ENCODE assay signal across 16 cellular contexts in genomic region chr4:38077791-38078489, GRCh38.
DNase-seq lines count a peak whose midpoint lies in the region; ATAC-seq and TF ChIP-seq lines count a peak whose summit lies in the region.
"Had no signal": no experiment of that assay in that cellular context is flagged by ENCODE, and none has a peak within 500 bp of the region (broad histone marks: within the 10 kb centered on the region; RNA-seq: fewer than 3 reads in every experiment).

No MANE protein-coding gene starts in this region.

- peak overlapping the region in 9 of 10 donors; percentile 29 to 91 (median 53) for H3K27ac ChIP-seq in heart right ventricle
- H3K27ac ChIP-seq in right atrium auricular region: no peak overlapping the region
- peak overlapping the region; percentile 98 for H3K27ac ChIP-seq in brain microvascular endothelial cell
- peak overlapping the region; percentile 53 for H3K27ac ChIP-seq in neutrophil
- peak overlapping the region; percentile 68 to 90 for H3K27ac ChIP-seq in uterus
- H3K27ac ChIP-seq: epithelial cell of prostate had no signal

- WGBS in heart right ventricle, 2 donors: 84 to 88% methylated on average over 12 of the region's 12 CpGs

- no peaks in the 10 kb centered on the region for H3K9me3 ChIP-seq in heart right ventricle
- no peaks in the 10 kb centered on the region for H3K9me3 ChIP-seq in right atrium auricular region
- H3K9me3 ChIP-seq in neutrophil: no peaks in the 10 kb centered on the region
- no peaks in the 10 kb centered on the region for H3K9me3 ChIP-seq in uterus
- H3K9me3 ChIP-seq: ovary had no signal

- ATAC-seq in heart right ventricle (no peak), HG02588 (IDR thresholded peaks at IDR 0.05; ENCODE audit: unreplicated experiment) (no peak)

- in situ Hi-C loops in brain microvascular endothelial cell (cut with HindIII; ENCODE audit: low pct_ligation_motif_present, low sequenced_read_pairs): no loop called here

- TF ChIP-seq POLR2A in uterus (IDR thresholded peaks at IDR 0.05): no peak

- intact Hi-C loops in heart right ventricle (cut with DNase I) (loop anchor here in 1 of 10 donors (5.0 kb wide), 1 partner anchor 79 kb away; no protein-coding TSS in a partner anchor), uterus (cut with DNase I; ENCODE audit: low total_unique reads) (no loop called here)

- peaks cover 3 to 100% (median 84%) of the 10 kb centered on the region in 9 donors for H3K4me1 ChIP-seq in heart right ventricle
- peaks cover 0 to 56% of the 10 kb centered on the region in 2 donors for H3K4me1 ChIP-seq in right atrium auricular region
- peaks cover 26 to 35% of the 10 kb centered on the region in 2 experiments for H3K4me1 ChIP-seq in neutrophil (ENCODE audit: control insufficient read depth in 1 of 2, insufficient read depth in 1 of 2, low read depth in 1 of 2, low read length in 1 of 2)
- peaks cover 12 to 21% of the 10 kb centered on the region in 2 donors for H3K4me1 ChIP-seq in uterus

- TF ChIP-seq CTCF in heart right ventricle (IDR thresholded peaks at IDR 0.05): no peak
- TF ChIP-seq CTCF in right atrium auricular region (IDR thresholded peaks at IDR 0.05): no peak
- no peak for TF ChIP-seq CTCF in brain microvascular endothelial cell (IDR thresholded peaks at IDR 0.05; ENCODE audit: low read depth, low read length, missing control alignments)
- no peak for TF ChIP-seq CTCF in neutrophil (IDR thresholded peaks at IDR 0.05)
- TF ChIP-seq CTCF in uterus (IDR thresholded peaks at IDR 0.05): no peak

- H3K4me3 ChIP-seq in heart right ventricle: no peak overlapping the region
- no peak overlapping the region for H3K4me3 ChIP-seq in right atrium auricular region
- no peak overlapping the region for H3K4me3 ChIP-seq in brain microvascular endothelial cell (ENCODE audit: low read depth, low read length)
- no peak overlapping the region for H3K4me3 ChIP-seq in neutrophil (ENCODE audit: low read depth in 1 of 2, low read length in 1 of 2)
- no peak overlapping the region for H3K4me3 ChIP-seq in uterus
- H3K4me3 ChIP-seq: ovary had no signal

- H3K36me3 ChIP-seq in heart right ventricle: peaks cover 0 to 38% (median 0%) of the 10 kb centered on the region in 9 donors
- peaks cover 15% of the 10 kb centered on the region for H3K36me3 ChIP-seq in right atrium auricular region
- no peaks in the 10 kb centered on the region for H3K36me3 ChIP-seq in brain microvascular endothelial cell (replicated peaks)
- peaks cover 46% of the 10 kb centered on the region for H3K36me3 ChIP-seq in neutrophil
- H3K36me3 ChIP-seq in uterus: no peaks in the 10 kb centered on the region
- H3K36me3 ChIP-seq: ovary had no signal

- DNase-seq in heart right ventricle (no peak), right atrium auricular region (ENCODE audit: low spot score) (no peak), brain microvascular endothelial cell (no peak), uterus (no peak), NCI-H146 treated with DMSO at 0.1 percent for 48 hours (lab: John Stamatoyannopoulos, UW; ENCODE audit: unreplicated experiment) (no peak), cortex of kidney (lab: John Stamatoyannopoulos, UW) (no peak)
- DNase-seq: activated naive CD8-positive, alpha-beta T cell treated with anti-CD3 and anti-CD28 coated beads, Interleukin-2, amount 10 ng/mL, durations not matched to agents 7 days and 5 days; cerebellar nuclear complex; islet precursor cell; NCI-H187 treated with DMSO at 0.1 percent for 48 hours; NCI-H69; ovary; stimulated activated CD4-positive, alpha-beta T cell treated with anti-CD3 and anti-CD28 coated beads, Interleukin-12 subunit alpha, Interleukin-12 subunit beta, amount 100 ng/mL, for 4 hours had no signal

- H3K27me3 ChIP-seq in heart right ventricle (no peaks in the 10 kb centered on the region), right atrium auricular region (no peaks in the 10 kb centered on the region), brain microvascular endothelial cell (replicated peaks) (no peaks in the 10 kb centered on the region), neutrophil (no peaks in the 10 kb centered on the region), uterus (no peaks in the 10 kb centered on the region)
- H3K27me3 ChIP-seq: ovary had no signal

Comparison
In these comparisons a context has a peak if more than half of its experiments do, and no peak if none do; other contexts are left out.
1. H3K27ac ChIP-seq: peak in heart right ventricle (9 of 10), brain microvascular endothelial cell (single experiment), neutrophil (single experiment) and uterus (2 of 2); none in right atrium auricular region (0 of 2).